In the genomic region with DNA sequence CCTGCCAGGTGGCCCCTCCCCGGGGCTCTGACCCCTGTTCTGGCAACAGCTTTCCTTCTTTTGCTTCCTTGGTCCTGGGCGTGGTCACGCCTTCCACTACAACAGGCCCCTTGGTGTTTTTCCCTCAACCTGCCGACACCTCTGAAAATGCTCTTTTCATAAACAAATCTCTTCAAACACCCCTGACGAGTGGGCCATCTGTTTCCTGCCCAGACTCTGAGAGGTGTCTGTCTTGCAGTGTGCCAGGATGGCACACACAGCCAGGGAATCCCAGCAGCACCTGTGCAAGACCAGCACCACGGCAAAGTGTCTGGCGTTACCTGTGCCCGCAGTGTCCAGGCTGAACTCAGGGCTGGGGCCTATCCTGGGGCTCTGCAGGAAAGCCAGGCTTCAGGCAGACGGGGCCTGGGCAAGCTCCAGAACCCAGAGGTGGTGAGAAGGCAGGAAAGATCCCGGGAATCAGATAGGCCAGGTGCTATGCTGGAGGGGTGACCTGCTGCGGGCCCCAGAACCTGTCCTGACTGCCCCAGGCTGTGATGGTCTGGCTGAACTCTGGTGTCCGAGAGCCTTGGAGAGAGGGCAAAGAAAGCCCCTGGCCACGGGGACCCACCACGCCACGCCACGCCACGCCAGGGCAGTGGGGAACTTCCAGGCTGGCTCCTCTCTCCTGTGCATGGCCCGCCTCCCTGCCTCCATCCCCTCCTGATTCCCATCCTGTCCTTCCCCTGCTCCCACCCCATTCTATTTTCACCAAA, we compare ENCODE assay signal across 18 cellular contexts.
DNase-seq lines count a peak whose midpoint lies in the region; ATAC-seq and TF ChIP-seq lines count a peak whose summit lies in the region.
"Had no signal": no experiment of that assay in that cellular context is flagged by ENCODE, and none has a peak within 500 bp of the region (broad histone marks: within the 10 kb centered on the region; RNA-seq: fewer than 3 reads in every experiment).

No MANE protein-coding gene starts in this region.

- in situ Hi-C loops in Panc1 (cut with HindIII; ENCODE audit: low pct_unique_long_range_greater_than_20kb, low sequenced_read_pairs): no loop called here

- no peak overlapping the region for H2AFZ ChIP-seq in osteoblast (ENCODE audit: low read length)
- H2AFZ ChIP-seq: GM23338 had no signal

- DNase-seq in CD8-positive, alpha-beta T cell: no peak
- DNase-seq in Panc1 (ENCODE audit: low read depth, low spot score) (no peak), nephron progenitor cell (no peak), osteoblast (ENCODE audit: insufficient read length, low spot score, missing footprints) (no peak)
- DNase-seq in stimulated activated CD4-positive, alpha-beta T cell treated with anti-CD3 and anti-CD28 coated beads, Interleukin-4, amount 100 ng/mL, for 4 hours: no peak
- DNase-seq: activated CD4-positive, alpha-beta memory T cell treated with anti-CD3 and anti-CD28 coated beads, Interleukin-2, amount 10 ng/mL, durations not matched to agents 7 days and 5 days; AML-193; effector CD4-positive, alpha-beta T cell; left lung; NCI-H1417 treated with DMSO at 0.1 percent for 48 hours; NCI-H226; posterior cingulate gyrus; stimulated activated CD4-positive, alpha-beta T cell treated with anti-CD3 and anti-CD28 coated beads, Interleukin-2, amount 100 ng/mL, for 48 hours; SW 1271 had no signal

- intact Hi-C loops in CD8-positive, alpha-beta T cell (cut with DNase I, micrococcal nuclease): no loop called here
- intact Hi-C loops in Panc1 (cut with micrococcal nuclease; ENCODE audit: unreplicated experiment): no loop called here

- no TSS peak for BruUV-seq in Panc1 (replicated peaks; lab: Mats Ljungman, UMichigan)

- H3K27me3 ChIP-seq in BLaER1: no peaks in the 10 kb centered on the region
- H3K27me3 ChIP-seq in CD8-positive, alpha-beta T cell (ENCODE audit: insufficient read depth, low read length): no peaks in the 10 kb centered on the region
- H3K27me3 ChIP-seq in Panc1 (ENCODE audit: control insufficient read depth, insufficient read depth, low read length): no peaks in the 10 kb centered on the region
- peaks cover under 1% of the 10 kb centered on the region for H3K27me3 ChIP-seq in mucosa of stomach (ENCODE audit: control insufficient read depth, insufficient read depth, low read length)
- H3K27me3 ChIP-seq in osteoblast (ENCODE audit: insufficient read depth, low read length): no peaks in the 10 kb centered on the region
- H3K27me3 ChIP-seq: left lung had no signal

- no peak for TF ChIP-seq CTCF in CD8-positive, alpha-beta T cell (IDR thresholded peaks at IDR 0.05)
- TF ChIP-seq CTCF in Panc1 (IDR thresholded peaks at IDR 0.05): no peak
- no peak for TF ChIP-seq CTCF in nephron progenitor cell (IDR thresholded peaks at IDR 0.05)
- no peak for TF ChIP-seq CTCF in osteoblast (IDR thresholded peaks at IDR 0.05; ENCODE audit: extremely low read depth, low read depth, low read length)

- no peaks in the 10 kb centered on the region for H3K9me3 ChIP-seq in BLaER1
- no peaks in the 10 kb centered on the region for H3K9me3 ChIP-seq in CD8-positive, alpha-beta T cell (ENCODE audit: low read length)
- no peaks in the 10 kb centered on the region for H3K9me3 ChIP-seq in Panc1 (ENCODE audit: control insufficient read depth, insufficient read depth, low read depth, low read length)
- no peaks in the 10 kb centered on the region for H3K9me3 ChIP-seq in mucosa of stomach (ENCODE audit: control insufficient read depth, low read length)
- no peaks in the 10 kb centered on the region for H3K9me3 ChIP-seq in osteoblast (ENCODE audit: low read depth, low read length)
- H3K9me3 ChIP-seq: left lung had no signal

- H3K4me2 ChIP-seq in BLaER1 (peak overlapping the region; percentile 84), osteoblast (ENCODE audit: insufficient read depth, low read length) (no peak overlapping the region)
- H3K4me2 ChIP-seq: GM23338 had no signal

- H3K27ac ChIP-seq in BLaER1: peak overlapping the region; percentile 44; the same call in 1 of the 2 replicates
- H3K27ac ChIP-seq in CD8-positive, alpha-beta T cell (ENCODE audit: low read depth, low read length): no peak overlapping the region
- 0 out of 2 replicates have a peak overlapping the region, but pooled peaks have one; percentile 3 for H3K27ac ChIP-seq in Panc1 (ENCODE audit: low read length)
- H3K27ac ChIP-seq in osteoblast (ENCODE audit: low read depth, low read length): no peak overlapping the region
- H3K27ac ChIP-seq: left lung had no signal

- H3K9ac ChIP-seq in BLaER1: no peak overlapping the region; the same call in 1 of the 2 replicates
- peak overlapping the region; percentile 7 for H3K9ac ChIP-seq in mucosa of stomach (ENCODE audit: low read length)

- H3K36me3 ChIP-seq in BLaER1 (no peaks in the 10 kb centered on the region), Panc1 (ENCODE audit: control insufficient read depth, insufficient read depth, low read length) (no peaks in the 10 kb centered on the region), mucosa of stomach (ENCODE audit: control insufficient read depth, insufficient read depth, low read length) (no peaks in the 10 kb centered on the region), osteoblast (ENCODE audit: insufficient read depth, low read length) (no peaks in the 10 kb centered on the region)
- no peaks in the 10 kb centered on the region for H3K36me3 ChIP-seq in CD8-positive, alpha-beta T cell (ENCODE audit: insufficient read depth, low read length)
- H3K36me3 ChIP-seq: left lung had no signal

- CTCF ChIA-PET in CD8-positive, alpha-beta T cell (lab: Charles Lee): interaction anchor here (1.5 kb wide), 1 partner anchor 15 kb away, joined by 3 read pairs; no protein-coding TSS in a partner anchor
- CTCF ChIA-PET in Panc1 (lab: Charles Lee): no interaction called here

- no peak overlapping the region for H3K4me3 ChIP-seq in BLaER1
- no peak overlapping the region for H3K4me3 ChIP-seq in CD8-positive, alpha-beta T cell (ENCODE audit: low read depth, low read length)
- no peak overlapping the region for H3K4me3 ChIP-seq in Panc1 (ENCODE audit: low read depth in 2 of 2, low read length in 2 of 2)
- no peak overlapping the region for H3K4me3 ChIP-seq in mucosa of stomach (ENCODE audit: low read length)
- no peak overlapping the region for H3K4me3 ChIP-seq in osteoblast (ENCODE audit: insufficient read depth, low read length)
- H3K4me3 ChIP-seq: GM23338, left lung had no signal

- no peak overlapping the region for H3K4me3 Mint-ChIP-seq in CD8-positive, alpha-beta T cell
- H3K4me3 Mint-ChIP-seq in nephron progenitor cell: no peak overlapping the region
- H3K4me3 Mint-ChIP-seq: activated CD4-positive, alpha-beta memory T cell treated with anti-CD3 and anti-CD28 coated beads, Interleukin-2, amount 10 ng/mL, durations not matched to agents 7 days and 5 days; GM23338 had no signal

- H4K20me1 ChIP-seq in BLaER1: no peaks in the 10 kb centered on the region
- no peaks in the 10 kb centered on the region for H4K20me1 ChIP-seq in osteoblast (ENCODE audit: insufficient read depth, low read length)

- peaks cover 3% of the 10 kb centered on the region for H3K4me1 Mint-ChIP-seq in CD8-positive, alpha-beta T cell (ENCODE audit: low read depth)
- peaks cover 44% of the 10 kb centered on the region for H3K4me1 Mint-ChIP-seq in nephron progenitor cell

- H3K36me3 Mint-ChIP-seq in CD8-positive, alpha-beta T cell: no peaks in the 10 kb centered on the region
- no peaks in the 10 kb centered on the region for H3K36me3 Mint-ChIP-seq in nephron progenitor cell (ENCODE audit: low read depth)

- H3K27ac Mint-ChIP-seq in CD8-positive, alpha-beta T cell: peak overlapping the region; percentile 83
- H3K27ac Mint-ChIP-seq in nephron progenitor cell: no peak overlapping the region
- H3K27ac Mint-ChIP-seq: activated CD4-positive, alpha-beta memory T cell treated with anti-CD3 and anti-CD28 coated beads, Interleukin-2, amount 10 ng/mL, durations not matched to agents 7 days and 5 days; GM23338 had no signal

- H3K4me1 ChIP-seq in BLaER1: peaks cover 52% of the 10 kb centered on the region
- H3K4me1 ChIP-seq in CD8-positive, alpha-beta T cell (ENCODE audit: insufficient read depth, low read length): peaks cover 9% of the 10 kb centered on the region
- H3K4me1 ChIP-seq in Panc1 (ENCODE audit: control insufficient read depth, insufficient read depth, low read length): peaks cover 22% of the 10 kb centered on the region
- H3K4me1 ChIP-seq in mucosa of stomach (ENCODE audit: control insufficient read depth, insufficient read depth, low read length): peaks cover 51% of the 10 kb centered on the region
- peaks cover 23% of the 10 kb centered on the region for H3K4me1 ChIP-seq in osteoblast (ENCODE audit: insufficient read depth, low read length)

- POLR2A ChIA-PET in CD8-positive, alpha-beta T cell (lab: Charles Lee): no interaction called here
- POLR2A ChIA-PET in Panc1 (lab: Charles Lee): no interaction called here

- peaks cover 2% of the 10 kb centered on the region for H3K27me3 Mint-ChIP-seq in CD8-positive, alpha-beta T cell (ENCODE audit: low read depth)
- H3K27me3 Mint-ChIP-seq in nephron progenitor cell (ENCODE audit: low read depth, poor library complexity): peaks cover 31% of the 10 kb centered on the region

- peak; percentile 14 for ATAC-seq in CD8-positive, alpha-beta T cell
- no peak for ATAC-seq in Panc1
- ATAC-seq: GM23338, left lung, Right ventricle myocardium inferior had no signal

- H3K79me2 ChIP-seq in osteoblast (ENCODE audit: insufficient read depth, low read length): no peaks in the 10 kb centered on the region

- H3K9me3 Mint-ChIP-seq in CD8-positive, alpha-beta T cell: peaks cover 2% of the 10 kb centered on the region
- H3K9me3 Mint-ChIP-seq in nephron progenitor cell: peaks cover 28% of the 10 kb centered on the region

Comparison
In these comparisons a context has a peak if more than half of its experiments do, and no peak if none do; other contexts are left out.
1. H3K27ac ChIP-seq: peak in BLaER1 (single experiment) and Panc1 (single experiment); none in CD8-positive, alpha-beta T cell (single experiment) and osteoblast (single experiment).